Comparison of ENCODE assay signal across 14 cellular contexts in genomic region chr2:239121600-239122012, GRCh38.
DNase-seq lines count a peak whose midpoint lies in the region; ATAC-seq and TF ChIP-seq lines count a peak whose summit lies in the region.
"Had no signal": no experiment of that assay in that cellular context is flagged by ENCODE, and none has a peak within 500 bp of the region (broad histone marks: within the 10 kb centered on the region; RNA-seq: fewer than 3 reads in every experiment).

No MANE protein-coding gene starts in this region.

- H3K4me1 ChIP-seq in esophagus muscularis mucosa (peaks cover 10 to 26% (median 24%) of the 10 kb centered on the region in 4 donors), stomach (peaks cover 0 to 26% (median 5%) of the 10 kb centered on the region in 4 donors)

- TF ChIP-seq EP300 in esophagus muscularis mucosa (IDR thresholded peaks at IDR 0.05) (no peak), stomach (IDR thresholded peaks at IDR 0.05) (peak; percentile 75)

- no peak overlapping the region for H3K4me3 ChIP-seq in esophagus muscularis mucosa
- H3K4me3 ChIP-seq in stomach: no peak overlapping the region
- H3K4me3 ChIP-seq in lower leg skin (ENCODE audit: low read depth, poor library complexity, severe bottlenecking): no peak overlapping the region

- WGBS in esophagus muscularis mucosa: 52% methylated on average over 11 of the region's 16 CpGs
- WGBS in stomach, 5 donors: 62 to 87% (median 77%) methylated on average over 13 to 16 of the region's 16 CpGs
- WGBS in lower leg skin, 2 donors: 88% methylated on average over 16 of the region's 16 CpGs

- TF ChIP-seq POLR2A in esophagus muscularis mucosa (IDR thresholded peaks at IDR 0.05; ENCODE audit: low read depth) (no peak), stomach (IDR thresholded peaks at IDR 0.05) (no peak), lower leg skin (IDR thresholded peaks at IDR 0.05) (no peak)

- H3K9me3 ChIP-seq in esophagus muscularis mucosa (no peaks in the 10 kb centered on the region), stomach (no peaks in the 10 kb centered on the region)

- peak; percentile 14 for DNase-seq in RPMI7951 (ENCODE audit: low read depth)
- DNase-seq in esophagus muscularis mucosa (ENCODE audit: extremely low spot score): no peak
- peak; percentile 94 for DNase-seq in medulla oblongata (ENCODE audit: extremely low spot score)
- no peak for DNase-seq in stomach
- DNase-seq in lower leg skin (ENCODE audit: low spot score in 2 of 2): no peak
- DNase-seq in NCI-H446 treated with DMSO at 0.1 percent for 48 hours (lab: John Stamatoyannopoulos, UW): no peak
- DNase-seq: activated CD8-positive, alpha-beta T cell treated with anti-CD3 and anti-CD28 coated beads, Interleukin-2, amount 10 ng/mL, durations not matched to agents 7 days and 5 days; GDM1; KG1; NCI-H2081 treated with DMSO at 0.1 percent for 48 hours; NCI-H526 treated with DMSO at 0.1 percent for 48 hours; stimulated activated naive CD4-positive, alpha-beta T cell had no signal

- intact Hi-C loops in esophagus muscularis mucosa (cut with DNase I): no loop called here
- intact Hi-C loops in stomach (cut with DNase I; ENCODE audit: low total_unique reads): no loop called here
- intact Hi-C loops in lower leg skin (cut with DNase I; ENCODE audit: low total_unique reads): no loop called here

- peak overlapping the region; percentile 49 to 70 (median 66) for H3K27ac ChIP-seq in esophagus muscularis mucosa (replicated peaks in 1 of 4)
- peak overlapping the region in 3 of 5 donors; percentile 37 to 77 (median 66) for H3K27ac ChIP-seq in stomach

- ATAC-seq in HG02571 (IDR thresholded peaks at IDR 0.05; ENCODE audit: unreplicated experiment) (no peak), GM21367 (IDR thresholded peaks at IDR 0.05; ENCODE audit: unreplicated experiment) (no peak)
- ATAC-seq: activated CD8-positive, alpha-beta T cell treated with anti-CD3 and anti-CD28 coated beads, Interleukin-2, amount 10 ng/mL, durations not matched to agents 7 days and 5 days had no signal

- H3K36me3 ChIP-seq in esophagus muscularis mucosa (peaks cover 27 to 46% (median 32%) of the 10 kb centered on the region in 4 donors), stomach (peaks cover 21 to 41% (median 35%) of the 10 kb centered on the region in 4 donors)

- TF ChIP-seq CTCF in esophagus muscularis mucosa (IDR thresholded peaks at IDR 0.05) (no peak), stomach (IDR thresholded peaks at IDR 0.05) (no peak), lower leg skin (IDR thresholded peaks at IDR 0.05) (no peak)

- H3K27me3 ChIP-seq in esophagus muscularis mucosa (no peaks in the 10 kb centered on the region), stomach (no peaks in the 10 kb centered on the region)

Comparison
In these comparisons a context has a peak if more than half of its experiments do, and no peak if none do; other contexts are left out.
1. DNase-seq: peak in RPMI7951 (single experiment) and medulla oblongata (single experiment); none in esophagus muscularis mucosa (single experiment), stomach (single experiment), lower leg skin (0 of 2) and NCI-H446 treated with DMSO at 0.1 percent for 48 hours (single experiment).